12 cellular contexts compared by ENCODE assay signal in the genomic region with DNA sequence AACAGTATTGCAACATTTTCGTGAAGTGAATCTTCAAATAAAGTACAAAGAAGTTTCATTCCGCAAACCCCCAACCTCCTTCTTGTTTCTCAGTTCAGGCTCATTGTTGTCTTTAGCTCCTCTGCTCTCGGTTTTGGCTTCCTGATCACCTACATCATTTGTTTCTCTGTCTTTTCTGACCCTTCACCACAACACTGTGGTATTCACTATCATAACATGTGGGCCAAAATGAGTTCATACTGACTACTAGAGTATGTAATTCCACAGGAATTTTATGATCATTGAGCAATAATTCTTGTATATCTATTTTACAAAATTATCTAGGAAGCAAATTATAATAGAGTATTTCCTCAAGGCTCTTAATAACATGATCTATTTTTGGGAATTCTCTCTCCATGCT.
DNase-seq lines count a peak whose midpoint lies in the region; ATAC-seq and TF ChIP-seq lines count a peak whose summit lies in the region.
"Had no signal": no experiment of that assay in that cellular context is flagged by ENCODE, and none has a peak within 500 bp of the region (broad histone marks: within the 10 kb centered on the region; RNA-seq: fewer than 3 reads in every experiment).

No MANE protein-coding gene starts in this region.

- intact Hi-C loops in left lung (cut with DNase I): no loop called here

- CTCF ChIA-PET in BJ (lab: Yijun Ruan, JAX): interaction anchor here (0.8 to 8.1 kb wide), 2 partner anchors 58 to 802 kb away, joined by 3 to 51 read pairs; no protein-coding TSS in a partner anchor
- CTCF ChIA-PET in activated CD4-positive, alpha-beta memory T cell treated with anti-CD3 and anti-CD28 coated beads, Interleukin-2, amount 10 ng/mL, durations not matched to agents 7 days and 5 days (lab: Charles Lee): no interaction called here
- CTCF ChIA-PET in activated CD8-positive, alpha-beta memory T cell treated with anti-CD3 and anti-CD28 coated beads, Interleukin-2, amount 10 ng/mL, durations not matched to agents 7 days and 5 days (lab: Charles Lee): no interaction called here

- no peak overlapping the region for H3K27ac ChIP-seq in left lung
- H3K27ac ChIP-seq: neutrophil had no signal

- no peaks in the 10 kb centered on the region for H3K9me3 Mint-ChIP-seq in activated CD4-positive, alpha-beta memory T cell treated with anti-CD3 and anti-CD28 coated beads, Interleukin-2, amount 10 ng/mL, durations not matched to agents 7 days and 5 days
- H3K9me3 Mint-ChIP-seq in activated CD8-positive, alpha-beta memory T cell treated with anti-CD3 and anti-CD28 coated beads, Interleukin-2, amount 10 ng/mL, durations not matched to agents 7 days and 5 days (ENCODE audit: low read depth): no peaks in the 10 kb centered on the region

- H3K36me3 ChIP-seq in BJ (ENCODE audit: control insufficient read depth, insufficient read depth, low read length) (no peaks in the 10 kb centered on the region), left lung (no peaks in the 10 kb centered on the region)
- H3K36me3 ChIP-seq: neutrophil had no signal

- POLR2A ChIA-PET in BJ (lab: Charles Lee): interaction anchor here (0.7 kb wide), 1 partner anchor 1008 kb away, joined by 3 read pairs; no protein-coding TSS in a partner anchor
- POLR2A ChIA-PET in activated CD4-positive, alpha-beta memory T cell treated with anti-CD3 and anti-CD28 coated beads, Interleukin-2, amount 10 ng/mL, durations not matched to agents 7 days and 5 days (lab: Charles Lee): no interaction called here

- H3K4me1 ChIP-seq in left lung: peaks cover 0 to 6% of the 10 kb centered on the region in 2 donors

- no peaks in the 10 kb centered on the region for H3K36me3 Mint-ChIP-seq in activated CD4-positive, alpha-beta memory T cell treated with anti-CD3 and anti-CD28 coated beads, Interleukin-2, amount 10 ng/mL, durations not matched to agents 7 days and 5 days (ENCODE audit: low read depth)
- no peaks in the 10 kb centered on the region for H3K36me3 Mint-ChIP-seq in activated CD8-positive, alpha-beta memory T cell treated with anti-CD3 and anti-CD28 coated beads, Interleukin-2, amount 10 ng/mL, durations not matched to agents 7 days and 5 days
- H3K36me3 Mint-ChIP-seq: CD8-positive, alpha-beta memory T cell had no signal

- no peak overlapping the region for H3K4me3 Mint-ChIP-seq in activated CD4-positive, alpha-beta memory T cell treated with anti-CD3 and anti-CD28 coated beads, Interleukin-2, amount 10 ng/mL, durations not matched to agents 7 days and 5 days
- no peak overlapping the region for H3K4me3 Mint-ChIP-seq in activated CD8-positive, alpha-beta memory T cell treated with anti-CD3 and anti-CD28 coated beads, Interleukin-2, amount 10 ng/mL, durations not matched to agents 7 days and 5 days
- H3K4me3 Mint-ChIP-seq: CD8-positive, alpha-beta memory T cell had no signal

- no peak overlapping the region for H3K27ac Mint-ChIP-seq in activated CD4-positive, alpha-beta memory T cell treated with anti-CD3 and anti-CD28 coated beads, Interleukin-2, amount 10 ng/mL, durations not matched to agents 7 days and 5 days
- no peak overlapping the region for H3K27ac Mint-ChIP-seq in activated CD8-positive, alpha-beta memory T cell treated with anti-CD3 and anti-CD28 coated beads, Interleukin-2, amount 10 ng/mL, durations not matched to agents 7 days and 5 days
- H3K27ac Mint-ChIP-seq: CD8-positive, alpha-beta memory T cell had no signal

- H3K4me3 ChIP-seq in BJ (ENCODE audit: low read depth, low read length) (no peak overlapping the region), astrocyte of the spinal cord (ENCODE audit: low read depth, low read length) (no peak overlapping the region), left lung (no peak overlapping the region)

- peak; percentile 72 for DNase-seq in BJ (ENCODE audit: low read depth)
- DNase-seq in astrocyte of the spinal cord (ENCODE audit: low read depth, low spot score): peak; percentile 95
- DNase-seq in left lung: no peak
- DNase-seq in SIG-M5 treated with dmso at 0.1 percent for 504 hours (lab: John Stamatoyannopoulos, UW; ENCODE audit: unreplicated experiment): no peak
- DNase-seq in activated CD4-positive, alpha-beta memory T cell treated with anti-CD3 and anti-CD28 coated beads, Interleukin-2, amount 10 ng/mL, durations not matched to agents 7 days and 5 days: no peak
- no peak for DNase-seq in activated CD8-positive, alpha-beta memory T cell treated with anti-CD3 and anti-CD28 coated beads, Interleukin-2, amount 10 ng/mL, durations not matched to agents 7 days and 5 days
- DNase-seq: activated CD4-positive, CD25-positive, alpha-beta regulatory T cell treated with anti-CD3 and anti-CD28 coated beads, Interleukin-2, amount 50 U/mL, for 72 hours; CD8-positive, alpha-beta memory T cell; NCI-H1436 treated with DMSO at 0.1 percent for 48 hours had no signal

- H3K9me3 ChIP-seq in left lung: no peaks in the 10 kb centered on the region
- H3K9me3 ChIP-seq: neutrophil had no signal

- TF ChIP-seq CTCF in BJ (IDR thresholded peaks at IDR 0.05; ENCODE audit: insufficient read depth, low read depth, low read length): no peak
- TF ChIP-seq CTCF in astrocyte of the spinal cord (IDR thresholded peaks at IDR 0.05; ENCODE audit: low read depth, low read length): no peak
- no peak for TF ChIP-seq CTCF in left lung (IDR thresholded peaks at IDR 0.05)

- ATAC-seq in HG02870 (IDR thresholded peaks at IDR 0.05; ENCODE audit: unreplicated experiment) (peak; percentile 79), left lung (peak; percentile 61), HG02763 (IDR thresholded peaks at IDR 0.05; ENCODE audit: unreplicated experiment) (no peak)
- ATAC-seq in activated CD8-positive, alpha-beta memory T cell treated with anti-CD3 and anti-CD28 coated beads, Interleukin-2, amount 10 ng/mL, durations not matched to agents 7 days and 5 days: no peak

- no peaks in the 10 kb centered on the region for H3K27me3 Mint-ChIP-seq in activated CD4-positive, alpha-beta memory T cell treated with anti-CD3 and anti-CD28 coated beads, Interleukin-2, amount 10 ng/mL, durations not matched to agents 7 days and 5 days
- H3K27me3 Mint-ChIP-seq in activated CD8-positive, alpha-beta memory T cell treated with anti-CD3 and anti-CD28 coated beads, Interleukin-2, amount 10 ng/mL, durations not matched to agents 7 days and 5 days: no peaks in the 10 kb centered on the region
- H3K27me3 Mint-ChIP-seq: CD8-positive, alpha-beta memory T cell had no signal

- in situ Hi-C loops in astrocyte of the spinal cord (cut with HindIII; ENCODE audit: low sequenced_read_pairs): no loop called here

- no peaks in the 10 kb centered on the region for H3K27me3 ChIP-seq in BJ (ENCODE audit: control insufficient read depth, insufficient read depth, low read length)
- H3K27me3 ChIP-seq in left lung: no peaks in the 10 kb centered on the region
- H3K27me3 ChIP-seq: neutrophil had no signal

- no peaks in the 10 kb centered on the region for H3K4me1 Mint-ChIP-seq in activated CD4-positive, alpha-beta memory T cell treated with anti-CD3 and anti-CD28 coated beads, Interleukin-2, amount 10 ng/mL, durations not matched to agents 7 days and 5 days
- H3K4me1 Mint-ChIP-seq in activated CD8-positive, alpha-beta memory T cell treated with anti-CD3 and anti-CD28 coated beads, Interleukin-2, amount 10 ng/mL, durations not matched to agents 7 days and 5 days: no peaks in the 10 kb centered on the region
- H3K4me1 Mint-ChIP-seq: CD8-positive, alpha-beta memory T cell had no signal

Comparison
In these comparisons a context has a peak if more than half of its experiments do, and no peak if none do; other contexts are left out.
1. DNase-seq: peak in BJ (single experiment) and astrocyte of the spinal cord (single experiment); none in left lung (0 of 2), SIG-M5 treated with dmso at 0.1 percent for 504 hours (single experiment), activated CD4-positive, alpha-beta memory T cell treated with anti-CD3 and anti-CD28 coated beads, Interleukin-2, amount 10 ng/mL, durations not matched to agents 7 days and 5 days (single experiment) and activated CD8-positive, alpha-beta memory T cell treated with anti-CD3 and anti-CD28 coated beads, Interleukin-2, amount 10 ng/mL, durations not matched to agents 7 days and 5 days (single experiment).
2. ATAC-seq: peak in HG02870 (single experiment) and left lung (single experiment); none in activated CD8-positive, alpha-beta memory T cell treated with anti-CD3 and anti-CD28 coated beads, Interleukin-2, amount 10 ng/mL, durations not matched to agents 7 days and 5 days (single experiment) and HG02763 (single experiment).